Comparison of ENCODE assay signal across 19 cellular contexts in genomic region chr9:116695441-116695840, GRCh38. TPM values are rescaled to one million over a fixed set of nuclear protein-coding genes. Genes with fewer than 3 reads are reported as not detected.
A peak's percentile ranks its signal among the peaks of the same experiment; 100 is the strongest.
DNase-seq lines count a peak whose midpoint lies in the region; ATAC-seq and TF ChIP-seq lines count a peak whose summit lies in the region.
"Had no signal": no experiment of that assay in that cellular context is flagged by ENCODE, and none has a peak within 500 bp of the region (broad histone marks: within the 10 kb centered on the region; RNA-seq: fewer than 3 reads in every experiment).

No MANE protein-coding gene starts in this region.

- no peak overlapping the region for H2BK15ac ChIP-seq in IMR-90 (ENCODE audit: low read depth, low read length)

- no peak overlapping the region for H3K4ac ChIP-seq in IMR-90 (ENCODE audit: low read depth, low read length)

- H3K9me3 ChIP-seq in IMR-90 (ENCODE audit: control insufficient read depth, insufficient read depth, low read length) (no peaks in the 10 kb centered on the region), OCI-LY7 (ENCODE audit: low read length) (no peaks in the 10 kb centered on the region), skeletal muscle tissue (ENCODE audit: control insufficient read depth in 3 of 3, low read length in 3 of 3) (no peaks in the 10 kb centered on the region)
- H3K9me3 ChIP-seq: MG63, SJSA1 had no signal

- no peaks in the 10 kb centered on the region for H3K27me3 ChIP-seq in IMR-90 (ENCODE audit: control insufficient read depth, insufficient read depth, low read length)
- no peaks in the 10 kb centered on the region for H3K27me3 ChIP-seq in skeletal muscle tissue (ENCODE audit: control insufficient read depth in 3 of 3, insufficient read depth in 3 of 3, low read length in 3 of 3)
- H3K27me3 ChIP-seq: MG63, SJSA1 had no signal

- H4K91ac ChIP-seq in IMR-90 (ENCODE audit: insufficient read depth, low read depth, low read length): no peak overlapping the region

- no peak for TF ChIP-seq POLR2A in IMR-90 (IDR thresholded peaks at IDR 0.05; ENCODE audit: low read depth, low read length)

- no peak overlapping the region for H3K4me2 ChIP-seq in IMR-90 (ENCODE audit: low read depth, low read length)
- no peak overlapping the region for H3K4me2 ChIP-seq in OCI-LY7 (ENCODE audit: low read length)

- H3K23ac ChIP-seq in IMR-90 (ENCODE audit: low read depth, low read length): peak overlapping the region; percentile 49; the same call in 1 of the 2 replicates

- no peak overlapping the region for H2BK120ac ChIP-seq in IMR-90 (ENCODE audit: low read depth, low read length)

- no peak overlapping the region for H4K5ac ChIP-seq in IMR-90 (ENCODE audit: low read depth, low read length)

- H2AFZ ChIP-seq in IMR-90 (replicated peaks; ENCODE audit: low read length, poor library complexity): no peak overlapping the region
- H2AFZ ChIP-seq in OCI-LY7 (ENCODE audit: low read length): no peak overlapping the region

- CTCF ChIA-PET in IMR-90 (lab: Yijun Ruan, JAX) (no interaction called here), OCI-LY7 (lab: Charles Lee; ENCODE audit: unreplicated experiment) (no interaction called here), GM10248 (lab: Yijun Ruan, JAX) (interaction anchor here (1.3 kb wide), 1 partner anchor 9 kb away, joined by 4 read pairs; no protein-coding TSS in a partner anchor)

- H3K27ac ChIP-seq in IMR-90 (ENCODE audit: insufficient read depth, low read length) (no peak overlapping the region), OCI-LY7 (ENCODE audit: low read depth, low read length, poor library complexity, severe bottlenecking) (no peak overlapping the region), skeletal muscle tissue (ENCODE audit: low read depth, low read length) (peak overlapping the region; percentile 1)
- H3K27ac ChIP-seq: SJSA1 had no signal

- H3K4me1 ChIP-seq in IMR-90 (ENCODE audit: control insufficient read depth, insufficient read depth, low read length): peaks cover 12% of the 10 kb centered on the region
- peaks cover 13% of the 10 kb centered on the region for H3K4me1 ChIP-seq in OCI-LY7 (ENCODE audit: insufficient read depth, low read length, poor library complexity, severe bottlenecking)
- peaks cover 10 to 36% (median 31%) of the 10 kb centered on the region in 3 donors for H3K4me1 ChIP-seq in skeletal muscle tissue (ENCODE audit: control insufficient read depth in 3 of 3, insufficient read depth in 3 of 3, low read length in 3 of 3)

- no CpG with 5 or more reads among the region's 3 CpGs for WGBS in IMR-90 (ENCODE audit: extremely low coverage in 2 of 2, insufficient read length in 1 of 2), 2 experiments

- H4K8ac ChIP-seq in IMR-90 (ENCODE audit: low read depth in 2 of 2, low read length in 2 of 2): no peak overlapping the region

- H3K56ac ChIP-seq in IMR-90 (ENCODE audit: extremely low read depth, insufficient read depth, low read length): no peak overlapping the region

- H3K4me3 Mint-ChIP-seq in chondrocyte (ENCODE audit: unreplicated experiment): no peak overlapping the region
- H3K4me3 Mint-ChIP-seq: CD4-positive, alpha-beta memory T cell; H9 had no signal

- H2BK20ac ChIP-seq in IMR-90 (ENCODE audit: low read depth, low read length): no peak overlapping the region

- TF ChIP-seq RAD21 in IMR-90 (IDR thresholded peaks at IDR 0.05; ENCODE audit: low read length): no peak

- dilution Hi-C loops in IMR-90 (cut with HindIII; ENCODE audit: low sequenced_read_pairs, unreplicated experiment): no loop called here

- H3K9ac ChIP-seq in IMR-90 (ENCODE audit: low read depth, low read length): no peak overlapping the region
- H3K9ac ChIP-seq in skeletal muscle tissue (ENCODE audit: low read depth in 1 of 3, low read length in 3 of 3): no peak overlapping the region

- no peak overlapping the region for H3K14ac ChIP-seq in IMR-90 (replicated peaks; ENCODE audit: low read depth, low read length)

- DNase-seq in IMR-90: no peak
- DNase-seq in OCI-LY7 (ENCODE audit: low spot score): peak; percentile 13
- DNase-seq in chondrocyte (ENCODE audit: low spot score): no peak
- DNase-seq in GM10248 (ENCODE audit: extremely low spot score): no peak
- DNase-seq in NK-92 (lab: John Stamatoyannopoulos, UW; ENCODE audit: unreplicated experiment): no peak
- DNase-seq in posterior cingulate gyrus: no peak
- DNase-seq: Calu3; CD4-positive, alpha-beta memory T cell; DMS53; H9; MG63; NCI-H1417 treated with DMSO at 0.1 percent for 48 hours; NCI-H1930; NCI-H69; NK-92 treated with Interleukin-12 subunit alpha and Interleukin-12 subunit beta, amount 100 ng/mL, for 24 hours; RPMI8226 had no signal

- H3K9me1 ChIP-seq in IMR-90 (ENCODE audit: insufficient read depth, low read length): peaks cover 23% of the 10 kb centered on the region

- no TSS peak for BruUV-seq in IMR-90 (replicated peaks; lab: Mats Ljungman, UMichigan)
- BruUV-seq in OCI-LY7 (replicated peaks; lab: Mats Ljungman, UMichigan): no TSS peak

- peaks cover 58 to 85% of the 10 kb centered on the region in 2 experiments for H3K79me1 ChIP-seq in IMR-90 (ENCODE audit: low read depth in 1 of 2, low read length in 2 of 2)

- no peak overlapping the region for H2AK9ac ChIP-seq in IMR-90 (replicated peaks; ENCODE audit: low read depth, low read length, poor library complexity)

- no peak for TF ChIP-seq CTCF in IMR-90 (conservative IDR thresholded peaks at IDR 0.05; ENCODE audit: low read depth, low read length)
- no peak for TF ChIP-seq CTCF in OCI-LY7 (conservative IDR thresholded peaks at IDR 0.05; ENCODE audit: low read length)
- no peak for TF ChIP-seq CTCF in chondrocyte (IDR thresholded peaks at IDR 0.05)
- no peak for TF ChIP-seq CTCF in GM10248 (IDR thresholded peaks at IDR 0.05; ENCODE audit: control extremely low read depth, extremely low read depth, low read depth, missing control alignments)

- H3K79me2 ChIP-seq in OCI-LY7 (ENCODE audit: insufficient read depth, low read depth, low read length): no peaks in the 10 kb centered on the region; the same call in 1 of the 2 replicates

- H3K4me3 ChIP-seq in IMR-90 (ENCODE audit: insufficient read depth, low read depth, low read length): no peak overlapping the region
- H3K4me3 ChIP-seq in OCI-LY7 (ENCODE audit: low read depth, low read length, poor library complexity, severe bottlenecking): no peak overlapping the region
- no peak overlapping the region for H3K4me3 ChIP-seq in skeletal muscle tissue (ENCODE audit: low read length in 3 of 3)
- H3K4me3 ChIP-seq: MG63, SJSA1 had no signal

- intact Hi-C loops in IMR-90 (cut with micrococcal nuclease) (no loop called here), OCI-LY7 (cut with micrococcal nuclease; ENCODE audit: unreplicated experiment) (no loop called here), posterior cingulate gyrus (cut with DNase I) (no loop called here)

- ATAC-seq in IMR-90 (ENCODE audit: low read depth): no peak
- ATAC-seq: HepG2 had no signal

- no peak overlapping the region for H2BK5ac ChIP-seq in IMR-90 (ENCODE audit: low read depth, low read length, poor library complexity, severe bottlenecking)

- no peak overlapping the region for H3K18ac ChIP-seq in IMR-90 (ENCODE audit: low read depth, low read length)

- peaks cover 29% of the 10 kb centered on the region for H3K36me3 Mint-ChIP-seq in chondrocyte (ENCODE audit: low read depth)

- in situ Hi-C loops in IMR-90 (cut with MboI; ENCODE audit: low sequenced_read_pairs): no loop called here

- POLR2A ChIA-PET in IMR-90 (lab: Charles Lee; ENCODE audit: unreplicated experiment) (no interaction called here), OCI-LY7 (lab: Charles Lee) (interaction anchor here (0.6 kb wide), 1 partner anchor 13 kb away, joined by 3 read pairs; no protein-coding TSS in a partner anchor), GM10248 (lab: Yijun Ruan, JAX) (no interaction called here)

- H3K36me3 ChIP-seq in IMR-90 (ENCODE audit: control insufficient read depth, insufficient read depth, low read length) (peaks cover 25% of the 10 kb centered on the region), OCI-LY7 (ENCODE audit: insufficient read depth, low read length) (peaks cover 31% of the 10 kb centered on the region), skeletal muscle tissue (ENCODE audit: control insufficient read depth in 3 of 3, insufficient read depth in 3 of 3, low read length in 3 of 3) (peaks cover 19 to 29% (median 25%) of the 10 kb centered on the region in 3 donors)

- H3K27me3 Mint-ChIP-seq in chondrocyte (ENCODE audit: low read depth): no peaks in the 10 kb centered on the region
- H3K27me3 Mint-ChIP-seq: CD4-positive, alpha-beta memory T cell had no signal

- H3K4me1 Mint-ChIP-seq in chondrocyte (ENCODE audit: low read depth): peaks cover 81% of the 10 kb centered on the region
- H3K4me1 Mint-ChIP-seq: H9 had no signal

- H3K9me2 ChIP-seq in OCI-LY7 (ENCODE audit: insufficient read depth, low read length): no peaks in the 10 kb centered on the region

- no peaks in the 10 kb centered on the region for H3K9me3 Mint-ChIP-seq in chondrocyte (ENCODE audit: low read depth)
- H3K9me3 Mint-ChIP-seq: CD4-positive, alpha-beta memory T cell; H9 had no signal

- peak overlapping the region; percentile 72 for H3K27ac Mint-ChIP-seq in chondrocyte (ENCODE audit: unreplicated experiment)
- H3K27ac Mint-ChIP-seq: H9 had no signal

- H2AK5ac ChIP-seq in IMR-90 (ENCODE audit: low read depth, low read length): no peak overlapping the region

- H4K20me1 ChIP-seq in IMR-90 (ENCODE audit: insufficient read depth, low read length) (peaks cover 73% of the 10 kb centered on the region), OCI-LY7 (ENCODE audit: insufficient read depth, low read length) (no peaks in the 10 kb centered on the region)

TF ChIP-seq in IMR-90, 13 proteins besides CTCF, POLR2A, EP300 and RAD21 (continues in another document):
- TF ChIP-seq CEBPB (IDR thresholded peaks at IDR 0.05; ENCODE audit: low read depth, low read length) (no peak), FOS (IDR thresholded peaks at IDR 0.05; ENCODE audit: low read depth, low read length) (no peak), MXI1 (IDR thresholded peaks at IDR 0.05; ENCODE audit: borderline replicate concordance, low read depth, low read length) (no peak), USF2 (IDR thresholded peaks at IDR 0.05; ENCODE audit: low read depth, low read length) (no peak), MAZ (IDR thresholded peaks at IDR 0.05; ENCODE audit: borderline replicate concordance, low read depth, low read length) (no peak)

RNA-seq across cellular contexts. Expression of gene TRIM32, which starts 8.3 kb away (rescaled TPM):
- total RNA-seq in IMR-90 (2012; rRNA removed) (30.3 and 31.0 TPM in 2 replicates), OCI-LY7 (2022) (13.9 and 14.3 TPM in 2 replicates), chondrocyte (35.1 to 41.9 TPM (median 40.1 TPM) in 3 replicates), skeletal muscle tissue (11.0 TPM)
- 11.7 and 12.8 TPM in 2 replicates for polyA plus RNA-seq in IMR-90 (2012; rRNA removed)
- polyA plus RNA-seq in IMR-90 (2012; cell fraction: cytosol; rRNA removed): 7.0 and 7.6 TPM in 2 replicates
- polyA plus RNA-seq in IMR-90 (2012; cell fraction: nucleus; rRNA removed; ENCODE audit: low replicate concordance): 12.8 and 13.3 TPM in 2 replicates
- total RNA-seq in OCI-LY7 (2014; rRNA removed; shearing (Covaris generic)): 10.6 and 11.4 TPM in 2 replicates
